ENCODE assay signal across 25 cellular contexts in the genomic region with DNA sequence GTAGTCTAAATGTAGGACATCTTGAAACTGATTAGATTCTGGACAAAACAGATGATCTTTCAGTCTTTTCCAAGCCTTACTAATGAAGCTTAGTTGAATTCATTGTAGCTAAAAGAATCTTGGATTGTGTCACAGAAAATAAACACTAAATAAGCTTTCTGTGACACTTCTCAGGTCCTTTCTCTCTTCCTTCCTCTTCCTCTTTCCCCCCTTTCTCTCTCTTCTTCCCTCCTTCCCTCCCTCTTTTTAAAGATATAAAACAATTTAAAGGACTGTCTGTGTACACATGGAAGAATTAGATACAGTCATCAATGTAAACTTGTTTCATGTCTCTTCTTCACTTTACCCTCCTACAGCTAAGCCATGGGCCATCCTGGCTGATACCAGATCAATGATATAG. TPM values are rescaled to one million over a fixed set of nuclear protein-coding genes. Genes with fewer than 3 reads are reported as not detected.
"Had no signal": no experiment of that assay in that cellular context is flagged by ENCODE, and none has a peak within 500 bp of the region (broad histone marks: within the 10 kb centered on the region; RNA-seq: fewer than 3 reads in every experiment).

No MANE protein-coding gene starts in this region.

- H3K79me2 ChIP-seq: hepatocyte had no signal

- H3K4me3 ChIP-seq: hepatocyte, left lung, ovary, psoas muscle, upper lobe of left lung had no signal

- H3K36me3 ChIP-seq: left lung, ovary, upper lobe of left lung had no signal

- H3K4me1 ChIP-seq: psoas muscle had no signal

- H3K27me3 ChIP-seq: left lung, upper lobe of left lung had no signal

- H3K27me3 Mint-ChIP-seq: activated B cell treated with CpG ODN at 0.5 μM for 24 hours had no signal

- H3K4me2 ChIP-seq: hepatocyte had no signal

- H3K36me3 Mint-ChIP-seq: mesothelial cell of epicardium; naive thymus-derived CD8-positive, alpha-beta T cell had no signal

- H3K27ac Mint-ChIP-seq: activated B cell treated with CpG ODN at 0.5 μM for 24 hours; activated CD4-positive, alpha-beta memory T cell treated with anti-CD3 and anti-CD28 coated beads for 36 hours; activated naive CD8-positive, alpha-beta T cell treated with anti-CD3 and anti-CD28 coated beads for 36 hours; immature natural killer cell; mesothelial cell of epicardium; naive thymus-derived CD8-positive, alpha-beta T cell had no signal

- H2AFZ ChIP-seq: hepatocyte had no signal

- ATAC-seq: left lung; naive thymus-derived CD8-positive, alpha-beta T cell; psoas muscle; right cardiac atrium; stimulated activated naive CD8-positive, alpha-beta T cell treated with anti-CD3 and anti-CD28 coated beads, Interleukin-15, Interleukin-2, amounts not matched to agents 100 U/mL and 50 U/mL, for 24 hours had no signal

- FAIRE-seq: astrocyte had no signal

- DNase-seq: activated B cell treated with CpG ODN at 0.5 μM for 24 hours; activated CD4-positive, alpha-beta memory T cell treated with anti-CD3 and anti-CD28 coated beads for 36 hours; activated CD4-positive, alpha-beta T cell treated with anti-CD3 and anti-CD28 coated beads for 4 hours; activated naive CD8-positive, alpha-beta T cell treated with anti-CD3 and anti-CD28 coated beads for 36 hours; central memory CD4-positive, alpha-beta T cell; effector memory CD4-positive, alpha-beta T cell; foreskin melanocyte; glutamatergic neuron; immature natural killer cell; kidney glomerular epithelial cell; left lung; naive thymus-derived CD8-positive, alpha-beta T cell; ovary; psoas muscle; right cardiac atrium; stimulated activated CD4-positive, alpha-beta T cell treated with anti-CD3 and anti-CD28 coated beads, Interleukin-4, amount 100 ng/mL, for 24 hours; stimulated activated naive CD8-positive, alpha-beta T cell treated with anti-CD3 and anti-CD28 coated beads, Interleukin-15, Interleukin-2, amounts not matched to agents 100 U/mL and 50 U/mL, for 24 hours; T1000; upper lobe of left lung had no signal

- H3K27ac ChIP-seq: hepatocyte, left lung, ovary, psoas muscle, upper lobe of left lung had no signal

- H3K9me3 ChIP-seq: left lung, ovary, psoas muscle, upper lobe of left lung had no signal

- H3K4me3 Mint-ChIP-seq: activated B cell treated with CpG ODN at 0.5 μM for 24 hours; activated CD4-positive, alpha-beta memory T cell treated with anti-CD3 and anti-CD28 coated beads for 36 hours; activated naive CD8-positive, alpha-beta T cell treated with anti-CD3 and anti-CD28 coated beads for 36 hours; immature natural killer cell; mesothelial cell of epicardium; naive thymus-derived CD8-positive, alpha-beta T cell had no signal

- H3K9me3 Mint-ChIP-seq: activated B cell treated with CpG ODN at 0.5 μM for 24 hours; activated CD4-positive, alpha-beta memory T cell treated with anti-CD3 and anti-CD28 coated beads for 36 hours; activated naive CD8-positive, alpha-beta T cell treated with anti-CD3 and anti-CD28 coated beads for 36 hours; immature natural killer cell; mesothelial cell of epicardium had no signal

RNA-seq across cellular contexts. Expression of gene SPAG6, which starts 34.4 kb away (rescaled TPM):
- total RNA-seq: activated naive CD8-positive, alpha-beta T cell treated with anti-CD3 and anti-CD28 coated beads for 36 hours; astrocyte; dermis microvascular lymphatic vessel endothelial cell; lung microvascular endothelial cell; naive thymus-derived CD8-positive, alpha-beta T cell had no signal
- polyA plus RNA-seq: esophagus; hepatocyte; immature natural killer cell; naive thymus-derived CD8-positive, alpha-beta T cell; psoas muscle had no signal
